In genomic region chr22:32265882-32266767, GRCh38 we compare ENCODE assay signal across 8 cellular contexts. TPM values are rescaled to one million over a fixed set of nuclear protein-coding genes. Genes with fewer than 3 reads are reported as not detected.
DNase-seq lines count a peak whose midpoint lies in the region; ATAC-seq and TF ChIP-seq lines count a peak whose summit lies in the region.

No MANE protein-coding gene starts in this region.

- H3K36me3 ChIP-seq in SJSA1 (no peaks in the 10 kb centered on the region), upper lobe of right lung (no peaks in the 10 kb centered on the region)

- no peaks in the 10 kb centered on the region for H3K4me1 ChIP-seq in SJSA1 (replicated peaks)
- H3K4me1 ChIP-seq in upper lobe of right lung = peaks cover 3% of the 10 kb centered on the region

- H3K27ac ChIP-seq in SJSA1 (no peak overlapping the region), upper lobe of right lung (no peak overlapping the region)

- DNase-seq in DMS153 treated with DMSO at 0.1 percent for 48 hours (lab: John Stamatoyannopoulos, UW; ENCODE audit: unreplicated experiment) (peak; percentile 69), LNCaP clone FGC (ENCODE audit: low read depth) (peak; percentile 21), SJSA1 (ENCODE audit: low read depth in 1 of 2, low spot score in 2 of 2) (peak; percentile 39 to 59), globus pallidus (ENCODE audit: low spot score) (peak; percentile 59), posterior cingulate gyrus (peak; percentile 42 to 92 (median 66)), upper lobe of right lung (no peak)
- DNase-seq in activated gamma-delta T cell treated with anti-CD3 and anti-CD28 coated beads, Interleukin-2, amount 50 U/mL, for 16 hours (ENCODE audit: low read depth) = peak; percentile 49

- peak; percentile 72 for TF ChIP-seq CTCF in LNCaP clone FGC (IDR thresholded peaks at IDR 0.05; ENCODE audit: control insufficient read depth, extremely low read depth, insufficient read depth)
- TF ChIP-seq CTCF in upper lobe of right lung (IDR thresholded peaks at IDR 0.05) = peak; percentile 85

- peak; percentile 89 for ATAC-seq in upper lobe of right lung
- ATAC-seq in HG02884 (IDR thresholded peaks at IDR 0.05; ENCODE audit: unreplicated experiment) = no peak

- peaks cover 13% of the 10 kb centered on the region for H3K27me3 ChIP-seq in SJSA1 (replicated peaks)
- H3K27me3 ChIP-seq in upper lobe of right lung = no peaks in the 10 kb centered on the region

- no peak overlapping the region for H3K4me3 ChIP-seq in LNCaP clone FGC (ENCODE audit: low read depth, low read length)
- no peak overlapping the region for H3K4me3 ChIP-seq in SJSA1
- no peak overlapping the region for H3K4me3 ChIP-seq in upper lobe of right lung

- intact Hi-C loops in posterior cingulate gyrus (cut with DNase I) = loop anchor here (5.0 to 10.0 kb wide), 3 partner anchors 61 to 289 kb away; partner anchors contain the start of gene RFPL2
- intact Hi-C loops in upper lobe of right lung (cut with DNase I) = no loop called here

- H3K9me3 ChIP-seq in SJSA1 (replicated peaks) = no peaks in the 10 kb centered on the region
- no peaks in the 10 kb centered on the region for H3K9me3 ChIP-seq in upper lobe of right lung

RNA-seq across cellular contexts. Expression of gene SLC5A4, which starts 11.0 kb away (rescaled TPM):
- total RNA-seq in SJSA1 (2014; rRNA removed; shearing (Covaris generic)) = not detected in 2 replicates
- total RNA-seq in upper lobe of right lung = 1.6 TPM
